ENCODE assay signal across 1 cellular context in the genomic region with DNA sequence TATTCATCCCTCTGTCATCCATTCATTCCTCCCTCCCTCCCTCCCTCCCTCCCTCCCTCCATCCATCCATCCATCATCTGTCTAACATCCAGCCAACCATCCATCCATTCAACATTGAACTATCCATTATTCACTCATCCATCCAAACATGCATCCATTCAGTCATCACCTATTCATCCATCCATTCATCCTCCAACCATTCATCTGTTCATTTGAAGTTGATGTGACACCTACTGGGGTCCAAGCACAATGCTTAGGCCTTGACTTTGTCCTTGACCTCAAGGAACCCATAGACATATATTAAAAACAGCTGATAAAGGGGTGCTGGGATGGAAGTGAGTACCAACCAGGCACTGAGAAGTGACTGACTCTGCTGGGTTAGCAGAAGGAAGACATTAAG.
TF ChIP-seq lines count a peak whose summit lies in the region.

No MANE protein-coding gene starts in this region.

TF ChIP-seq in H1, 55 proteins besides CTCF, POLR2A, EP300 and RAD21:
- TF ChIP-seq JUND (IDR thresholded peaks at IDR 0.05; ENCODE audit: low read length) = no peak
- no peak for TF ChIP-seq TCF12 (IDR thresholded peaks at IDR 0.05; ENCODE audit: low read depth, low read length)
- TF ChIP-seq MAFK (IDR thresholded peaks at IDR 0.05; ENCODE audit: low read depth, low read length) = no peak
- TF ChIP-seq SP4 (IDR thresholded peaks at IDR 0.05; ENCODE audit: low read length) = no peak
- TF ChIP-seq, protein P1, sequence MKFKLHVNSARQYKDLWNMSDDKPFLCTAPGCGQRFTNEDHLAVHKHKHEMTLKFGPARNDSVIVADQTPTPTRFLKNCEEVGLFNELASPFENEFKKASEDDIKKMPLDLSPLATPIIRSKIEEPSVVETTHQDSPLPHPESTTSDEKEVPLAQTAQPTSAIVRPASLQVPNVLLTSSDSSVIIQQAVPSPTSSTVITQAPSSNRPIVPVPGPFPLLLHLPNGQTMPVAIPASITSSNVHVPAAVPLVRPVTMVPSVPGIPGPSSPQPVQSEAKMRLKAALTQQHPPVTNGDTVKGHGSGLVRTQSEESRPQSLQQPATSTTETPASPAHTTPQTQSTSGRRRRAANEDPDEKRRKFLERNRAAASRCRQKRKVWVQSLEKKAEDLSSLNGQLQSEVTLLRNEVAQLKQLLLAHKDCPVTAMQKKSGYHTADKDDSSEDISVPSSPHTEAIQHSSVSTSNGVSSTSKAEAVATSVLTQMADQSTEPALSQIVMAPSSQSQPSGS (IDR thresholded peaks at IDR 0.05; ENCODE audit: low read length) = no peak
- TF ChIP-seq SIN3A (conservative IDR thresholded peaks at IDR 0.05 in 1 of 2, IDR thresholded peaks at IDR 0.05 in 1 of 2; ENCODE audit: low read depth in 1 of 2, low read length in 2 of 2) = no peak
- no peak for TF ChIP-seq CBX8 (IDR thresholded peaks at IDR 0.05; ENCODE audit: borderline replicate concordance, low read depth, low read length)
- TF ChIP-seq, protein P2, sequence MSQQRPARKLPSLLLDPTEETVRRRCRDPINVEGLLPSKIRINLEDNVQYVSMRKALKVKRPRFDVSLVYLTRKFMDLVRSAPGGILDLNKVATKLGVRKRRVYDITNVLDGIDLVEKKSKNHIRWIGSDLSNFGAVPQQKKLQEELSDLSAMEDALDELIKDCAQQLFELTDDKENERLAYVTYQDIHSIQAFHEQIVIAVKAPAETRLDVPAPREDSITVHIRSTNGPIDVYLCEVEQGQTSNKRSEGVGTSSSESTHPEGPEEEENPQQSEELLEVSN (IDR thresholded peaks at IDR 0.05) = no peak
- no peak for TF ChIP-seq SIX5 (IDR thresholded peaks at IDR 0.05; ENCODE audit: low read depth, low read length)
- TF ChIP-seq, protein P3, sequence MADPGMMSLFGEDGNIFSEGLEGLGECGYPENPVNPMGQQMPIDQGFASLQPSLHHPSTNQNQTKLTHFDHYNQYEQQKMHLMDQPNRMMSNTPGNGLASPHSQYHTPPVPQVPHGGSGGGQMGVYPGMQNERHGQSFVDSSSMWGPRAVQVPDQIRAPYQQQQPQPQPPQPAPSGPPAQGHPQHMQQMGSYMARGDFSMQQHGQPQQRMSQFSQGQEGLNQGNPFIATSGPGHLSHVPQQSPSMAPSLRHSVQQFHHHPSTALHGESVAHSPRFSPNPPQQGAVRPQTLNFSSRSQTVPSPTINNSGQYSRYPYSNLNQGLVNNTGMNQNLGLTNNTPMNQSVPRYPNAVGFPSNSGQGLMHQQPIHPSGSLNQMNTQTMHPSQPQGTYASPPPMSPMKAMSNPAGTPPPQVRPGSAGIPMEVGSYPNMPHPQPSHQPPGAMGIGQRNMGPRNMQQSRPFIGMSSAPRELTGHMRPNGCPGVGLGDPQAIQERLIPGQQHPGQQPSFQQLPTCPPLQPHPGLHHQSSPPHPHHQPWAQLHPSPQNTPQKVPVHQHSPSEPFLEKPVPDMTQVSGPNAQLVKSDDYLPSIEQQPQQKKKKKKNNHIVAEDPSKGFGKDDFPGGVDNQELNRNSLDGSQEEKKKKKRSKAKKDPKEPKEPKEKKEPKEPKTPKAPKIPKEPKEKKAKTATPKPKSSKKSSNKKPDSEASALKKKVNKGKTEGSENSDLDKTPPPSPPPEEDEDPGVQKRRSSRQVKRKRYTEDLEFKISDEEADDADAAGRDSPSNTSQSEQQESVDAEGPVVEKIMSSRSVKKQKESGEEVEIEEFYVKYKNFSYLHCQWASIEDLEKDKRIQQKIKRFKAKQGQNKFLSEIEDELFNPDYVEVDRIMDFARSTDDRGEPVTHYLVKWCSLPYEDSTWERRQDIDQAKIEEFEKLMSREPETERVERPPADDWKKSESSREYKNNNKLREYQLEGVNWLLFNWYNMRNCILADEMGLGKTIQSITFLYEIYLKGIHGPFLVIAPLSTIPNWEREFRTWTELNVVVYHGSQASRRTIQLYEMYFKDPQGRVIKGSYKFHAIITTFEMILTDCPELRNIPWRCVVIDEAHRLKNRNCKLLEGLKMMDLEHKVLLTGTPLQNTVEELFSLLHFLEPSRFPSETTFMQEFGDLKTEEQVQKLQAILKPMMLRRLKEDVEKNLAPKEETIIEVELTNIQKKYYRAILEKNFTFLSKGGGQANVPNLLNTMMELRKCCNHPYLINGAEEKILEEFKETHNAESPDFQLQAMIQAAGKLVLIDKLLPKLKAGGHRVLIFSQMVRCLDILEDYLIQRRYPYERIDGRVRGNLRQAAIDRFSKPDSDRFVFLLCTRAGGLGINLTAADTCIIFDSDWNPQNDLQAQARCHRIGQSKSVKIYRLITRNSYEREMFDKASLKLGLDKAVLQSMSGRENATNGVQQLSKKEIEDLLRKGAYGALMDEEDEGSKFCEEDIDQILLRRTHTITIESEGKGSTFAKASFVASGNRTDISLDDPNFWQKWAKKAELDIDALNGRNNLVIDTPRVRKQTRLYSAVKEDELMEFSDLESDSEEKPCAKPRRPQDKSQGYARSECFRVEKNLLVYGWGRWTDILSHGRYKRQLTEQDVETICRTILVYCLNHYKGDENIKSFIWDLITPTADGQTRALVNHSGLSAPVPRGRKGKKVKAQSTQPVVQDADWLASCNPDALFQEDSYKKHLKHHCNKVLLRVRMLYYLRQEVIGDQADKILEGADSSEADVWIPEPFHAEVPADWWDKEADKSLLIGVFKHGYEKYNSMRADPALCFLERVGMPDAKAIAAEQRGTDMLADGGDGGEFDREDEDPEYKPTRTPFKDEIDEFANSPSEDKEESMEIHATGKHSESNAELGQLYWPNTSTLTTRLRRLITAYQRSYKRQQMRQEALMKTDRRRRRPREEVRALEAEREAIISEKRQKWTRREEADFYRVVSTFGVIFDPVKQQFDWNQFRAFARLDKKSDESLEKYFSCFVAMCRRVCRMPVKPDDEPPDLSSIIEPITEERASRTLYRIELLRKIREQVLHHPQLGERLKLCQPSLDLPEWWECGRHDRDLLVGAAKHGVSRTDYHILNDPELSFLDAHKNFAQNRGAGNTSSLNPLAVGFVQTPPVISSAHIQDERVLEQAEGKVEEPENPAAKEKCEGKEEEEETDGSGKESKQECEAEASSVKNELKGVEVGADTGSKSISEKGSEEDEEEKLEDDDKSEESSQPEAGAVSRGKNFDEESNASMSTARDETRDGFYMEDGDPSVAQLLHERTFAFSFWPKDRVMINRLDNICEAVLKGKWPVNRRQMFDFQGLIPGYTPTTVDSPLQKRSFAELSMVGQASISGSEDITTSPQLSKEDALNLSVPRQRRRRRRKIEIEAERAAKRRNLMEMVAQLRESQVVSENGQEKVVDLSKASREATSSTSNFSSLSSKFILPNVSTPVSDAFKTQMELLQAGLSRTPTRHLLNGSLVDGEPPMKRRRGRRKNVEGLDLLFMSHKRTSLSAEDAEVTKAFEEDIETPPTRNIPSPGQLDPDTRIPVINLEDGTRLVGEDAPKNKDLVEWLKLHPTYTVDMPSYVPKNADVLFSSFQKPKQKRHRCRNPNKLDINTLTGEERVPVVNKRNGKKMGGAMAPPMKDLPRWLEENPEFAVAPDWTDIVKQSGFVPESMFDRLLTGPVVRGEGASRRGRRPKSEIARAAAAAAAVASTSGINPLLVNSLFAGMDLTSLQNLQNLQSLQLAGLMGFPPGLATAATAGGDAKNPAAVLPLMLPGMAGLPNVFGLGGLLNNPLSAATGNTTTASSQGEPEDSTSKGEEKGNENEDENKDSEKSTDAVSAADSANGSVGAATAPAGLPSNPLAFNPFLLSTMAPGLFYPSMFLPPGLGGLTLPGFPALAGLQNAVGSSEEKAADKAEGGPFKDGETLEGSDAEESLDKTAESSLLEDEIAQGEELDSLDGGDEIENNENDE (IDR thresholded peaks at IDR 0.05; ENCODE audit: insufficient replicate concordance, low read length) = no peak
- no peak for TF ChIP-seq HDAC6 (IDR thresholded peaks at IDR 0.05; ENCODE audit: low read depth, low read length)
- no peak for TF ChIP-seq KDM5A (IDR thresholded peaks at IDR 0.05; ENCODE audit: low read length)
- TF ChIP-seq YY1 (IDR thresholded peaks at IDR 0.05; ENCODE audit: low read depth, low read length) = no peak
